In the genomic region with DNA sequence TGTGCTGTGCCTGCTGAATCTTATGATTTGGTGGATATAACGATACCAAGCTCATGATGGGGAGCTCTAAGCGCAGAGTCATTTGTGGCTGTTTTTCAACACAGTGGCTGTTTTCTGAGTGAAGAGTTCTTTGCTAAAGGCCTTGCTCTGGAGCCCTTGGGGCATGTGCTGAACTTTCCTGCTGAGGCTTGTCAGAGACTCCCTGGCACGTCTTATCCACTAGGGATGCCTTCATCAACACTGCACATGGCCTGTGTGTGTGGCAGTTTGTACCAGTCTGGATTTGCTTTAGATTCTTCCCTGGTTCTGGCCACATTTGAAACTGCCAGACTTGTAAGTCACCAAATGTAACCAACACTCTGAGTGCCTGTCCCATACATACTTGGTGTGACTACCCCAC, we compare ENCODE assay signal across 17 cellular contexts.
"Had no signal": no experiment of that assay in that cellular context is flagged by ENCODE, and none has a peak within 500 bp of the region (broad histone marks: within the 10 kb centered on the region; RNA-seq: fewer than 3 reads in every experiment).

No MANE protein-coding gene starts in this region.

- H3K4me1 ChIP-seq: colonic mucosa, suprapubic skin, thyroid gland had no signal

- H3K27ac ChIP-seq: colonic mucosa, gastrocnemius medialis, heart right ventricle, suprapubic skin, thyroid gland had no signal

- H3K36me3 ChIP-seq: colonic mucosa, gastrocnemius medialis, heart right ventricle, suprapubic skin, thyroid gland had no signal

- H3K27me3 ChIP-seq: colonic mucosa, gastrocnemius medialis, heart right ventricle, suprapubic skin, thyroid gland had no signal

- FAIRE-seq: islet of Langerhans, urothelium cell line had no signal

- H3K9me3 ChIP-seq: colonic mucosa, gastrocnemius medialis, heart right ventricle, suprapubic skin, thyroid gland had no signal

- DNase-seq: colonic mucosa; dermis blood vessel endothelial cell; erythroblast; gastrocnemius medialis; heart right ventricle; hypothalamus; natural killer cell; posterior cingulate gyrus; right cardiac atrium; stimulated activated CD4-positive, alpha-beta T cell treated with anti-CD3 and anti-CD28 coated beads, Interleukin-2, amount 100 ng/mL, for 48 hours; stimulated activated naive CD4-positive, alpha-beta T cell treated with Interleukin-2 at 50 U/mL for 16 hours; thyroid gland had no signal

- H3K4me3 ChIP-seq: colonic mucosa, gastrocnemius medialis, heart right ventricle, smooth muscle cell, suprapubic skin, thyroid gland had no signal

- ATAC-seq: gastrocnemius medialis, left lobe of liver, natural killer cell, right cardiac atrium had no signal
